ENCODE assay signal across 28 cellular contexts in genomic region chr19:31331536-31331935, GRCh38. TPM values are rescaled to one million over a fixed set of nuclear protein-coding genes. Genes with fewer than 3 reads are reported as not detected.
DNase-seq lines count a peak whose midpoint lies in the region; ATAC-seq and TF ChIP-seq lines count a peak whose summit lies in the region.
"Had no signal": no experiment of that assay in that cellular context is flagged by ENCODE, and none has a peak within 500 bp of the region (broad histone marks: within the 10 kb centered on the region; RNA-seq: fewer than 3 reads in every experiment).

No MANE protein-coding gene starts in this region.

- no peak for TF ChIP-seq EP300 in sigmoid colon (IDR thresholded peaks at IDR 0.05)

- H3K27me3 ChIP-seq in mammary epithelial cell (ENCODE audit: insufficient read depth, low read length) (no peaks in the 10 kb centered on the region), mesenchymal stem cell (ENCODE audit: control insufficient read depth in 1 of 2, insufficient read depth in 1 of 2, low read length in 2 of 2) (no peaks in the 10 kb centered on the region), sigmoid colon (no peaks in the 10 kb centered on the region)
- H3K27me3 ChIP-seq: adrenal gland, BLaER1, esophagus squamous epithelium, MG63, ovary, right lobe of liver had no signal

- H3K79me1 ChIP-seq in mesenchymal stem cell (replicated peaks; ENCODE audit: low read length, poor library complexity, severe bottlenecking): peaks cover 3% of the 10 kb centered on the region

- H4K20me1 ChIP-seq in mammary epithelial cell (ENCODE audit: insufficient read depth, low read length): no peaks in the 10 kb centered on the region

- H2BK120ac ChIP-seq in mesenchymal stem cell (ENCODE audit: low read depth, low read length): peak overlapping the region; percentile 65

- H3K14ac ChIP-seq in mesenchymal stem cell (ENCODE audit: low read length in 2 of 2): no peak overlapping the region

- peak overlapping the region; percentile 36 for H2BK15ac ChIP-seq in mesenchymal stem cell (ENCODE audit: low read depth, poor library complexity, severe bottlenecking)

- H4K8ac ChIP-seq in mesenchymal stem cell (ENCODE audit: low read length): peak overlapping the region; percentile 79

- CTCF ChIA-PET in mammary epithelial cell (lab: Charles Lee; ENCODE audit: low non-redundant PET): no interaction called here

- TF ChIP-seq CTCF in mammary epithelial cell (conservative IDR thresholded peaks at IDR 0.05 in 1 of 2, IDR thresholded peaks at IDR 0.05 in 1 of 2; ENCODE audit: extremely low read depth in 1 of 2, insufficient read depth in 1 of 2, low read depth in 1 of 2, low read length in 2 of 2) (no peak), sigmoid colon (IDR thresholded peaks at IDR 0.05) (no peak)

- H2AFZ ChIP-seq in mammary epithelial cell (ENCODE audit: low read depth, low read length) (peak overlapping the region; percentile 77), mesenchymal stem cell (ENCODE audit: low read depth, low read length) (no peak overlapping the region)

- no peak overlapping the region for H3K23ac ChIP-seq in mesenchymal stem cell (ENCODE audit: low read length in 2 of 2)

- H3K36me3 ChIP-seq in mammary epithelial cell (ENCODE audit: insufficient read depth, low read length) (peaks cover 4% of the 10 kb centered on the region), mesenchymal stem cell (ENCODE audit: control insufficient read depth in 1 of 2, insufficient read depth in 2 of 2, low read depth in 1 of 2, low read length in 2 of 2) (peaks cover 17 to 27% of the 10 kb centered on the region in 2 experiments), sigmoid colon (no peaks in the 10 kb centered on the region)
- H3K36me3 ChIP-seq: BLaER1, esophagus squamous epithelium, ovary, right lobe of liver had no signal

- H3K4me3 ChIP-seq in mammary epithelial cell (replicated peaks in 1 of 3; ENCODE audit: insufficient read depth in 1 of 3, low read depth in 2 of 3, low read length in 3 of 3) (no peak overlapping the region), mesenchymal stem cell (ENCODE audit: insufficient read depth in 1 of 2, low read depth in 1 of 2, low read length in 2 of 2) (no peak overlapping the region), sigmoid colon (peak overlapping the region in 1 of 4 donors; percentile 5)
- H3K4me3 ChIP-seq: A549, adrenal gland, BLaER1, esophagus squamous epithelium, K562, lung, MG63, ovary, right lobe of liver had no signal

- H3K4me2 ChIP-seq in mammary epithelial cell (ENCODE audit: insufficient read depth, low read depth, low read length): peak overlapping the region; percentile 76
- no peak overlapping the region for H3K4me2 ChIP-seq in mesenchymal stem cell (ENCODE audit: low read length, poor library complexity, severe bottlenecking)
- H3K4me2 ChIP-seq: A549, BLaER1 had no signal

- TF ChIP-seq POLR2A in sigmoid colon (IDR thresholded peaks at IDR 0.05): no peak

- H3K9ac ChIP-seq in mammary epithelial cell (ENCODE audit: insufficient read depth, low read length): peak overlapping the region; percentile 49
- no peak overlapping the region for H3K9ac ChIP-seq in mesenchymal stem cell (ENCODE audit: low read length)
- H3K9ac ChIP-seq: BLaER1 had no signal

- peaks cover 87% of the 10 kb centered on the region for H3K79me2 ChIP-seq in mammary epithelial cell (ENCODE audit: insufficient read depth, low read length)

- dilution Hi-C loops in mammary epithelial cell (cut with HindIII; ENCODE audit: low sequenced_read_pairs): no loop called here

- intact Hi-C loops in mammary epithelial cell (cut with micrococcal nuclease): loop anchor here (5.0 kb wide), 1 partner anchor 179 kb away; no protein-coding TSS in a partner anchor
- intact Hi-C loops in sigmoid colon (cut with DNase I): loop anchor here (10.0 kb wide), 1 partner anchor 647 kb away; no protein-coding TSS in a partner anchor

- peak overlapping the region; percentile 19 to 87 for H2BK12ac ChIP-seq in mesenchymal stem cell (ENCODE audit: low read length in 2 of 2)

- H3K18ac ChIP-seq in mesenchymal stem cell (ENCODE audit: low read depth in 1 of 2, low read length in 2 of 2): peak overlapping the region; percentile 87 to 92

- H4K91ac ChIP-seq in mesenchymal stem cell (ENCODE audit: low read length): peak overlapping the region; percentile 95

- peak overlapping the region; percentile 54 for H2AK5ac ChIP-seq in mesenchymal stem cell (ENCODE audit: low read length, severe bottlenecking)

- DNase-seq in CD1c-positive myeloid dendritic cell (ENCODE audit: extremely low spot score) (peak; percentile 19), mammary epithelial cell (no peak), mesenchymal stem cell (no peak), sigmoid colon (peak; percentile 64), amniotic stem cell (lab: John Stamatoyannopoulos, UW) (no peak)
- DNase-seq: activated CD4-positive, alpha-beta T cell treated with anti-CD3 and anti-CD28 coated beads, Interleukin-2, amount 10 ng/mL, durations not matched to agents 24 days and 14 days; activated T-cell treated with anti-CD3 and anti-CD28 coated beads, Interleukin-2, amount 50 U/mL, for 4 hours; Calu3; cortex of kidney; endodermal cell; esophagus squamous epithelium; kidney glomerular epithelial cell; naive thymus-derived CD8-positive, alpha-beta T cell; NCI-H2081; NCI-H774; right lobe of liver; stimulated activated naive CD8-positive, alpha-beta T cell treated with anti-CD3 and anti-CD28 coated beads, Interleukin-15, amount 100 ng/mL, for 72 hours had no signal

- H2BK5ac ChIP-seq in mesenchymal stem cell (ENCODE audit: low read depth, low read length, poor library complexity, severe bottlenecking): no peak overlapping the region

- WGBS in mammary epithelial cell (ENCODE audit: low coverage, missing lambda C conversion rate): 7% methylated on average over 11 of the region's 11 CpGs
- WGBS in mesenchymal stem cell: 94% methylated on average over 8 of the region's 11 CpGs
- WGBS in sigmoid colon, 2 donors: 75 to 78% methylated on average over 11 of the region's 11 CpGs

- BruUV-seq in mammary epithelial cell (replicated peaks; lab: Mats Ljungman, UMichigan): no TSS peak

- H3K27ac ChIP-seq in mammary epithelial cell (ENCODE audit: insufficient read depth, low read depth, low read length): peak overlapping the region; percentile 53
- peak overlapping the region; percentile 38 for H3K27ac ChIP-seq in mesenchymal stem cell (ENCODE audit: low read length, poor library complexity, severe bottlenecking)
- peak overlapping the region; percentile 38 to 99 (median 69) for H3K27ac ChIP-seq in sigmoid colon
- H3K27ac ChIP-seq: A549, BLaER1, ovary, right lobe of liver had no signal

- ATAC-seq in GM21717 (IDR thresholded peaks at IDR 0.05; ENCODE audit: unreplicated experiment) (no peak), HG02623 (IDR thresholded peaks at IDR 0.05; ENCODE audit: unreplicated experiment) (no peak), GM21515 (IDR thresholded peaks at IDR 0.05; ENCODE audit: unreplicated experiment) (no peak)
- ATAC-seq: A549; activated T-cell treated with anti-CD3 and anti-CD28 coated beads, Interleukin-2, amount 50 U/mL, for 4 hours; K562; naive thymus-derived CD8-positive, alpha-beta T cell; stimulated activated naive CD8-positive, alpha-beta T cell treated with anti-CD3 and anti-CD28 coated beads, Interleukin-15, amount 100 ng/mL, for 72 hours had no signal

- H3K4me1 ChIP-seq in mammary epithelial cell (ENCODE audit: insufficient read depth, low read length) (peaks cover 65% of the 10 kb centered on the region), mesenchymal stem cell (ENCODE audit: control insufficient read depth, insufficient read depth, low read depth, low read length) (peaks cover 34% of the 10 kb centered on the region), sigmoid colon (peaks cover 0 to 97% (median 76%) of the 10 kb centered on the region in 4 donors)
- H3K4me1 ChIP-seq: BLaER1, right lobe of liver had no signal

- no peaks in the 10 kb centered on the region for H3K9me3 ChIP-seq in mammary epithelial cell (replicated peaks; ENCODE audit: insufficient read depth, low read length)
- H3K9me3 ChIP-seq in mesenchymal stem cell (ENCODE audit: control insufficient read depth, low read length): no peaks in the 10 kb centered on the region
- H3K9me3 ChIP-seq in sigmoid colon: no peaks in the 10 kb centered on the region
- H3K9me3 ChIP-seq: A549, adrenal gland, BLaER1, esophagus squamous epithelium, MG63, ovary, right lobe of liver had no signal

- peak overlapping the region; percentile 67 to 77 for H3K4ac ChIP-seq in mesenchymal stem cell (ENCODE audit: low read depth in 1 of 2, low read length in 2 of 2)

- in situ Hi-C loops in mammary epithelial cell (cut with MboI; ENCODE audit: low sequenced_read_pairs in 2 of 2): loop anchor here in 1 of 2 donors (25.0 kb wide), 1 partner anchor 194 kb away; no protein-coding TSS in a partner anchor

RNA-seq across cellular contexts. Expression of gene TSHZ3, which starts 17.7 kb away (rescaled TPM):
- 10 to 100 TPM; 10.3 to 11.3 TPM for total RNA-seq in mammary epithelial cell
- 4.1 TPM for polyA plus RNA-seq in mammary epithelial cell
- 9.8 TPM for polyA minus RNA-seq in mammary epithelial cell
- polyA plus RNA-seq in mesenchymal stem cell (2013, experiment 1 of 2): 28.5 TPM
- 27.9 TPM for polyA plus RNA-seq in mesenchymal stem cell (2013, experiment 2 of 2)
- total RNA-seq in sigmoid colon: 10 to 100 TPM; 16.1 to 27.7 (median 21.2) TPM
- 1 to 10 TPM in 2 of 3 donors, under 1 TPM in 1; 0.46 to 2.6 (median 1.2) TPM for polyA plus RNA-seq in sigmoid colon
- total RNA-seq: Calu3; HT-29; naive thymus-derived CD8-positive, alpha-beta T cell had no signal

Comparison
In these comparisons a context has a peak if more than half of its experiments do, and no peak if none do; other contexts are left out.
1. DNase-seq: peak in CD1c-positive myeloid dendritic cell (single experiment) and sigmoid colon (single experiment); none in mammary epithelial cell (single experiment), mesenchymal stem cell (single experiment) and amniotic stem cell (single experiment).
2. Peak in every context shown above with its lines, with median percentiles within 50 percentile points of each other: H3K27ac ChIP-seq.